Comparison of ENCODE assay signal across 8 cellular contexts in the genomic region with DNA sequence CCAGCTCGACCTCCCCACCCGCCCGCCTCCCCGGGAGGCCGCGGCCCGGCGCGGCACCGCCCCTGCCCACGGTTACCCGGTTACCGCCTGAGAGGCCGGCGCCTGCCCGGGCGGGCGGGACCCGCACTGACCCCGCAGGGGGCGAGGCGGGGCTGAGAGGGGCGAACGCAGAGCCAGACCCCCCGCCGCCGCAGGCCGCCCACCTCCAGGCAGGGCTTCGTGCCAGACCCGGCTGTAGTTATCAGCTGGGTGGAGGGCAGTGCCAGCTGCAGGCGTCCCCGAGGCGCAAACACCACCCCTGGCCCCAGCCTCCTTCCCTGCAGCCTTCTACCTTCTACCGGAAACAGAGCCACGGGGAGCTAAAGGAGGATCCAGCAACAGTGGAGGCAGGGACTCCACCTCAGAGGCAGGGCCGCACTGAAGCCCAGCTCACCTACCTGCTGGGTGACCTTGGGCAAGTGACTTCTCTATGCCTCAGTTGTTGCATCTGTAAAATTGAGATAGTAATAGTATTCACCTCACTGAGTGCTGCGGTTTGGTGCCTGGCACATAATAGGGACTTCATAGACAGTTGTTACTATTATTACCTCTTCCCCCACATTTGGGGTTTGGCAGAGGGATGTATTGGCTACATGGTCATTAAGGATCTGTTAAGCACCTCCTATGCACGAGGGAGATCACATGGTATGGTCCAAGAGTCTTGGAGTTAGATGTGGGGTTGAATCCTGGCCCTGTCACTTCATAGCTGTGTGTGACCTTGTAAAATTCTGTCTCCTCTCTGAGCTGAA.
DNase-seq lines count a peak whose midpoint lies in the region; ATAC-seq and TF ChIP-seq lines count a peak whose summit lies in the region.

No MANE protein-coding gene starts in this region.

- H3K4me1 Mint-ChIP-seq in T-helper 2 cell treated with Interferon-gamma antibody and Interleukin-4, amounts not matched to agents 5 μg/mL and 100 μg/mL, for 36 hours (ENCODE audit: low read depth), result peaks cover 2% of the 10 kb centered on the region

- TF ChIP-seq CTCF in mucosa of descending colon (IDR thresholded peaks at IDR 0.05), result no peak

- no peak for DNase-seq in T-helper 2 cell treated with Interferon-gamma antibody and Interleukin-4, amounts not matched to agents 5 μg/mL and 100 μg/mL, for 36 hours (ENCODE audit: low spot score)
- DNase-seq in T-helper 2 cell, result no peak
- DNase-seq in NCI-H774 (lab: John Stamatoyannopoulos, UW), result peak; percentile 81
- DNase-seq in dermis blood vessel endothelial cell, result peak; percentile 3
- no peak for DNase-seq in mucosa of descending colon
- no peak for DNase-seq in NCI-H1694 treated with DMSO at 0.1 percent for 48 hours (lab: John Stamatoyannopoulos, UW)
- DNase-seq in DMS114 treated with DMSO at 0.1 percent for 48 hours (lab: John Stamatoyannopoulos, UW; ENCODE audit: unreplicated experiment), result no peak

- peak overlapping the region; percentile 64 for H3K4me3 Mint-ChIP-seq in T-helper 2 cell treated with Interferon-gamma antibody and Interleukin-4, amounts not matched to agents 5 μg/mL and 100 μg/mL, for 36 hours

- no peak overlapping the region for H3K27ac Mint-ChIP-seq in T-helper 2 cell treated with Interferon-gamma antibody and Interleukin-4, amounts not matched to agents 5 μg/mL and 100 μg/mL, for 36 hours

- no peaks in the 10 kb centered on the region for H3K9me3 ChIP-seq in mucosa of descending colon

- intact Hi-C loops in mucosa of descending colon (cut with DNase I, micrococcal nuclease), result no loop called here

- peaks cover 44% of the 10 kb centered on the region for H3K4me1 ChIP-seq in mucosa of descending colon (ENCODE audit: low read depth)

- no peaks in the 10 kb centered on the region for H3K9me3 Mint-ChIP-seq in T-helper 2 cell treated with Interferon-gamma antibody and Interleukin-4, amounts not matched to agents 5 μg/mL and 100 μg/mL, for 36 hours

- no peaks in the 10 kb centered on the region for H3K36me3 ChIP-seq in mucosa of descending colon (ENCODE audit: low read depth)

- H3K27me3 Mint-ChIP-seq in T-helper 2 cell treated with Interferon-gamma antibody and Interleukin-4, amounts not matched to agents 5 μg/mL and 100 μg/mL, for 36 hours (ENCODE audit: low read depth), result peaks cover 47% of the 10 kb centered on the region

- H3K36me3 Mint-ChIP-seq in T-helper 2 cell treated with Interferon-gamma antibody and Interleukin-4, amounts not matched to agents 5 μg/mL and 100 μg/mL, for 36 hours (ENCODE audit: low read depth), result no peaks in the 10 kb centered on the region

- ATAC-seq in HG03039 (IDR thresholded peaks at IDR 0.05; ENCODE audit: unreplicated experiment), result peak; percentile 27
- ATAC-seq in mucosa of descending colon, result peak; percentile 60

- H3K4me3 ChIP-seq in mucosa of descending colon, result no peak overlapping the region

Comparison
In these comparisons a context has a peak if more than half of its experiments do, and no peak if none do; other contexts are left out.
1. DNase-seq: peak in NCI-H774 (single experiment) and dermis blood vessel endothelial cell (single experiment); none in T-helper 2 cell treated with Interferon-gamma antibody and Interleukin-4, amounts not matched to agents 5 μg/mL and 100 μg/mL, for 36 hours (single experiment), T-helper 2 cell (0 of 5), mucosa of descending colon (0 of 3), NCI-H1694 treated with DMSO at 0.1 percent for 48 hours (single experiment) and DMS114 treated with DMSO at 0.1 percent for 48 hours (single experiment).